Comparison of ENCODE assay signal across 24 cellular contexts in the genomic region with DNA sequence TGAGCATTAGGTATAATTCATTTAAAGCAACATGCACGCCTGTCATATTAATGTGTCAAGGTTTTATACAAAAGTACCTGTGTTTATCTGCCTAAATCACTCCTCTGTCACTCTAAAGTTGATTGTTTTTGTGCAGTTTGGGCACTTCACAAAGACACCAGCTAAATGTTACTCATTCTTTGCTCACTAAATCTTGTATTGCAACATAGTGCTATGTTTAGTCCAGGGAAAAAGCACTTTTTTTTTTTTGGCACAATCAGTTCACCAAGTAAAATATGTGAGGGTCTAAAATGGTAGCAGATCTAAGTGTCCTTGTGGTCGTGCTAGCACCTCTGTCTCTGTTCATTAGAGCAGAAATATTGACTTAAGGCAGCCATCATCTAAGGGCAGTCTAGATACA.
"Had no signal": no experiment of that assay in that cellular context is flagged by ENCODE, and none has a peak within 500 bp of the region (broad histone marks: within the 10 kb centered on the region; RNA-seq: fewer than 3 reads in every experiment).

No MANE protein-coding gene starts in this region.

- H3K27me3 ChIP-seq: adrenal gland, left lung, transverse colon, vagina had no signal

- H3K4me1 ChIP-seq: adrenal gland, left lung, transverse colon, vagina had no signal

- H3K27ac ChIP-seq: adrenal gland, left lung, transverse colon, vagina, WERI-Rb-1 had no signal

- H3K9me3 ChIP-seq: adrenal gland, left lung, transverse colon, vagina had no signal

- FAIRE-seq: bronchial epithelial cell had no signal

- H3K4me3 ChIP-seq: adrenal gland, left lung, transverse colon, vagina had no signal

- H3K36me3 ChIP-seq: adrenal gland, left lung, transverse colon, vagina, WERI-Rb-1 had no signal

- ATAC-seq: esophagus mucosa, left lung had no signal

- DNase-seq: activated CD4-positive, alpha-beta T cell treated with anti-CD3 and anti-CD28 coated beads for 1 hour; activated CD8-positive, alpha-beta memory T cell treated with anti-CD3 and anti-CD28 coated beads for 24 hours; activated CD8-positive, alpha-beta memory T cell treated with anti-CD3 and anti-CD28 coated beads, Interleukin-2, amount 50 U/mL, for 48 hours; activated effector memory CD4-positive, alpha-beta T cell treated with Interleukin-2 at 50 U/mL for 16 hours; activated naive CD4-positive, alpha-beta T cell treated with anti-CD3 and anti-CD28 coated beads, Interleukin-2, amount 50 U/mL, for 16 hours; activated T-cell treated with anti-CD3 and anti-CD28 coated beads, Interleukin-2, amount 50 U/mL, for 48 hours; adrenal gland; effector CD8-positive, alpha-beta T cell; foreskin melanocyte; glutamatergic neuron; hypothalamus; kidney; left lung; nephron progenitor cell; stimulated activated CD4-positive, alpha-beta T cell treated with anti-CD3 and anti-CD28 coated beads, Interleukin-12 subunit alpha, Interleukin-12 subunit beta, amount 100 ng/mL, for 4 hours; stimulated activated CD4-positive, alpha-beta T cell treated with anti-CD3 and anti-CD28 coated beads, Interleukin-1b, Interleukin-23, amount 100 ng/mL, for 48 hours; stimulated activated CD8-positive, alpha-beta memory T cell treated with anti-CD3 and anti-CD28 coated beads, Interleukin-4, amount 100 ng/mL, for 48 hours; stimulated activated naive CD4-positive, alpha-beta T cell treated with Interleukin-2 at 50 U/mL for 16 hours; T-helper 2 cell; transverse colon; WERI-Rb-1 had no signal
